19 cellular contexts compared by ENCODE assay signal in the genomic region with DNA sequence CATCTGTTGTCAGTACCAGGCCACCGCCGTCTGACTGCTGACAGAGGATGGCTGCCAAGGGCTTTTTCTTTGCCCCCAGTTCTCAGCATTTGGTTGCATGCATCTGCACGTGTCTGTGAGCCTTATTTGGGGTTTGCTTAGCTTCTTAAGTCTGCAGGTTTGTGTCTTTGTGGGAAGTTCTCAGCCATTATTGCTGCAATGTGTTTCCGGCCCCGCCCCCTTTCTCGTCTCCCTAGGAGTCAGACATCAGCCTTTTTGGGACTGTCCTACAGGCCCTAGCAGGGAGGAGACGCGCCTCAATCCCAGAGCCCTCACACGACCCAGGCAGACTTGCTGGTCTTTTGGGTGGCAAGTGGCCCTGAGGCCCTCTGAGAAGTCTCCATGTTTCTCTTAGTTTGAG. TPM values are rescaled to one million over a fixed set of nuclear protein-coding genes. Genes with fewer than 3 reads are reported as not detected.
A peak's percentile ranks its signal among the peaks of the same experiment; 100 is the strongest.
DNase-seq lines count a peak whose midpoint lies in the region; ATAC-seq lines count a peak whose summit lies in the region.
"Had no signal": no experiment of that assay in that cellular context is flagged by ENCODE, and none has a peak within 500 bp of the region (broad histone marks: within the 10 kb centered on the region; RNA-seq: fewer than 3 reads in every experiment).

No MANE protein-coding gene starts in this region.

- peak; percentile 85 for DNase-seq in Jurkat, Clone E6-1 (ENCODE audit: low read depth, low spot score)
- DNase-seq in NOMO-1 (lab: John Stamatoyannopoulos, UW; ENCODE audit: unreplicated experiment in 2 of 2) (peak; percentile 29 to 51), left ventricle myocardium superior (peak; percentile 45), NCI-H82 (lab: John Stamatoyannopoulos, UW) (no peak), EL (no peak)
- DNase-seq: activated CD4-positive, alpha-beta T cell treated with anti-CD3 and anti-CD28 coated beads, Interleukin-2, amount 50 U/mL, for 1 hour; activated CD8-positive, alpha-beta memory T cell treated with anti-CD3 and anti-CD28 coated beads, Interleukin-2, amount 50 U/mL, for 48 hours; activated gamma-delta T cell treated with Interleukin-2 at 50 U/mL for 16 hours; NCI-H1092 treated with DMSO at 0.1 percent for 48 hours; NCI-H510A treated with DMSO at 0.1 percent for 48 hours; retina; SHP77 treated with DMSO at 0.1 percent for 48 hours had no signal

- peaks cover 55 to 61% of the 10 kb centered on the region in 2 donors for H3K36me3 ChIP-seq in stomach smooth muscle (ENCODE audit: control insufficient read depth in 2 of 2, insufficient read depth in 2 of 2, low read length in 2 of 2)
- H3K36me3 ChIP-seq: HAP-1 had no signal

- H3K9ac ChIP-seq in stomach smooth muscle (ENCODE audit: low read length in 2 of 2) = no peak overlapping the region

- H3K27ac ChIP-seq in stomach smooth muscle (ENCODE audit: low read length) = peak overlapping the region; percentile 97
- H3K27ac ChIP-seq: heart right ventricle, VCaP had no signal

- no peak for ATAC-seq in left ventricle myocardium superior
- no peak for ATAC-seq in GM21381 (IDR thresholded peaks at IDR 0.05; ENCODE audit: unreplicated experiment)
- ATAC-seq: heart right ventricle, K562, T-helper 17 cell had no signal

- H3K27me3 ChIP-seq in stomach smooth muscle (ENCODE audit: control insufficient read depth in 1 of 2, insufficient read depth in 2 of 2, low read length in 2 of 2) = no peaks in the 10 kb centered on the region
- H3K27me3 ChIP-seq: heart right ventricle had no signal

- intact Hi-C loops in left ventricle myocardium superior (cut with micrococcal nuclease) = no loop called here

- no peak overlapping the region for H3K4me3 ChIP-seq in Jurkat, Clone E6-1 (ENCODE audit: low read length)
- H3K4me3 ChIP-seq in stomach smooth muscle (ENCODE audit: low read length in 2 of 2) = no peak overlapping the region
- H3K4me3 ChIP-seq: HAP-1, heart right ventricle, K562 had no signal

- H3K4me1 ChIP-seq in stomach smooth muscle (ENCODE audit: control insufficient read depth, insufficient read depth, low read length) = peaks cover 57% of the 10 kb centered on the region
- H3K4me1 ChIP-seq: HAP-1 had no signal

- no peaks in the 10 kb centered on the region for H3K9me3 ChIP-seq in stomach smooth muscle (ENCODE audit: control insufficient read depth in 2 of 2, low read length in 2 of 2)
- H3K9me3 ChIP-seq: HAP-1, heart right ventricle had no signal

RNA-seq across cellular contexts. Expression of gene MOB2, which starts 8.0 kb away (rescaled TPM):
- 33.1 TPM for polyA plus RNA-seq in Jurkat, Clone E6-1 (2012; ENCODE audit: insufficient read depth, insufficient read length)
- total RNA-seq in left ventricle myocardium superior = 52.8 TPM

Comparison
In these comparisons a context has a peak if more than half of its experiments do, and no peak if none do; other contexts are left out.
1. DNase-seq: peak in Jurkat, Clone E6-1 (single experiment), NOMO-1 (2 of 2) and left ventricle myocardium superior (single experiment); none in NCI-H82 (single experiment) and EL (single experiment).